Comparison of ENCODE assay signal across 1 cellular context in genomic region chr20:608970-609369, GRCh38.
TF ChIP-seq lines count a peak whose summit lies in the region.

No MANE protein-coding gene starts in this region.

TF ChIP-seq in GM23338, 12 proteins besides CTCF, POLR2A, EP300 and RAD21 (continued from another document):
- TF ChIP-seq ZNF462 (CRISPR knock-in tag; IDR thresholded peaks at IDR 0.05): no peak
- no peak for TF ChIP-seq POLR2AphosphoS5 (IDR thresholded peaks at IDR 0.05; ENCODE audit: low read depth)
- no peak for TF ChIP-seq REST (IDR thresholded peaks at IDR 0.05; ENCODE audit: unreplicated experiment)
- TF ChIP-seq CREB1 (CRISPR knock-in tag; IDR thresholded peaks at IDR 0.05; ENCODE audit: low read depth): no peak
- no peak for TF ChIP-seq ZNF114 (CRISPR knock-in tag; IDR thresholded peaks at IDR 0.05)
